In the genomic region with DNA sequence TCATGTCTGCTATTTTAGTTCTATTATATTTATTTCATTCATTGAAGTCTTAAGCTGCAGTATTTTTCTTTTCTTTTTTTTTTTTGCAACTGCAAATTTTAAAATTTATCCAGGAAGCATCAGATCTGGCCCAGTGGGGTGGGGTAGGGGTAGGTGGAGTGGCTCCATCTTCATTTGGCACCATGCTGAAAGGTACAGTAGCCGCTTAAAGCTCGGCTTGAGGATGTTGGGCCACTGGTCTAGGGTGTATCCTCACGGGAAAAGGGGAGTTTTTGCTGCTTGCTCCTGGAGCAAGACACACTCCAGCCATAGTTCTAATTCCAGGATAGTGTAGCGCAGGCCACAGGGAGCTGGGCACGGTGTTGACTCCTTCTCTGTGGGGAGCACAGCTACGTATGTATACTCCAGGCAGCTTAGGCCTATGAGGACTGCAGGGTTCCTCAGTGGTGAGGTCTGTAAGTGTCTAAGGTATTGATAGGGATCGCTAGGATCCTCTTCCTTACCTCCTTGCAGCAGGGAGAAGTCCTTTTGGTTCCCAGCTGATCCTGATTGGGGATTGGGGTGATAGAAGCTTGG, we compare ENCODE assay signal across 13 cellular contexts. TPM values are rescaled to one million over a fixed set of nuclear protein-coding genes. Genes with fewer than 3 reads are reported as not detected.
DNase-seq lines count a peak whose midpoint lies in the region; ATAC-seq, FAIRE-seq and TF ChIP-seq lines count a peak whose summit lies in the region.
"Had no signal": no experiment of that assay in that cellular context is flagged by ENCODE, and none has a peak within 500 bp of the region (broad histone marks: within the 10 kb centered on the region; RNA-seq: fewer than 3 reads in every experiment).

No MANE protein-coding gene starts in this region.

- WGBS in mesendoderm (ENCODE audit: extremely low coverage, insufficient coverage, low lambda C conversion rate), result no CpG with 5 or more reads among the region's 7 CpGs

- peaks cover 25% of the 10 kb centered on the region for H3F3A ChIP-seq in MM.1S (ENCODE audit: insufficient read depth, low read length)

- no peak overlapping the region for H2BK15ac ChIP-seq in mesendoderm (replicated peaks; ENCODE audit: low read depth)

- H3K4me1 ChIP-seq in MM.1S (ENCODE audit: low read length) (peaks cover 36% of the 10 kb centered on the region), mesendoderm (ENCODE audit: control insufficient read depth, low read depth, low read length) (peaks cover 4% of the 10 kb centered on the region)
- H3K4me1 ChIP-seq: Peyer's patch had no signal

- no peak overlapping the region for H2BK5ac ChIP-seq in mesendoderm (ENCODE audit: low read length)

- no peaks in the 10 kb centered on the region for H3K36me3 ChIP-seq in MM.1S (replicated peaks; ENCODE audit: insufficient read depth, low read length)
- no peaks in the 10 kb centered on the region for H3K36me3 ChIP-seq in mesendoderm (ENCODE audit: control insufficient read depth, insufficient read depth, low read length)
- H3K36me3 ChIP-seq: esophagus squamous epithelium, Peyer's patch had no signal

- peaks cover 9% of the 10 kb centered on the region for H3K79me1 ChIP-seq in mesendoderm (ENCODE audit: low read length)

- H3K23ac ChIP-seq in mesendoderm (ENCODE audit: low read length), result no peak overlapping the region

- DNase-seq in GM12892 (ENCODE audit: insufficient read length) (no peak), MM.1S (no peak), mesendoderm (peak; percentile 44), middle frontal gyrus (ENCODE audit: extremely low spot score, low spot score) (no peak), foreskin melanocyte (no peak)
- DNase-seq: activated effector memory CD4-positive, alpha-beta T cell treated with anti-CD3 and anti-CD28 coated beads, Interleukin-2, amount 50 U/mL, for 16 hours; esophagus squamous epithelium; Kasumi-1; NCI-H2171 treated with DMSO at 0.1 percent for 48 hours; Peyer's patch had no signal

- no peak overlapping the region for H4K5ac ChIP-seq in mesendoderm (ENCODE audit: low read length)

- peak; percentile 73 for FAIRE-seq in GM12892 (lab: Jason Lieb, UNC)
- FAIRE-seq: small intestine had no signal

- H3K79me2 ChIP-seq in MM.1S (ENCODE audit: low read length) (peaks cover 93% of the 10 kb centered on the region), mesendoderm (ENCODE audit: control insufficient read depth, insufficient read depth, low read length) (peaks cover 22% of the 10 kb centered on the region)

- H3K18ac ChIP-seq in mesendoderm (ENCODE audit: low read length), result no peak overlapping the region

- H4K20me1 ChIP-seq in MM.1S (ENCODE audit: insufficient read depth, low read length), result peaks cover 1% of the 10 kb centered on the region; the same call in 1 of the 2 replicates

- TF ChIP-seq POLR2A in GM12892 (IDR thresholded peaks at IDR 0.05; ENCODE audit: low read depth, low read length), result no peak

- peak; percentile 32 for ATAC-seq in GM19463 (IDR thresholded peaks at IDR 0.05; ENCODE audit: unreplicated experiment)
- no peak for ATAC-seq in HG03442 (IDR thresholded peaks at IDR 0.05; ENCODE audit: unreplicated experiment)

- TF ChIP-seq CTCF in MM.1S (IDR thresholded peaks at IDR 0.05; ENCODE audit: low read length), result no peak

- no peak overlapping the region for H4K8ac ChIP-seq in mesendoderm (ENCODE audit: low read depth, low read length)

- H3K27ac ChIP-seq in MM.1S (ENCODE audit: low read length) (peak overlapping the region; percentile 49; the same call in 1 of the 2 replicates), mesendoderm (ENCODE audit: low read depth, low read length) (no peak overlapping the region)
- H3K27ac ChIP-seq: esophagus squamous epithelium, Peyer's patch had no signal

- H3K4me2 ChIP-seq in MM.1S (ENCODE audit: low read depth, low read length) (peak overlapping the region; percentile 62), mesendoderm (ENCODE audit: low read length) (no peak overlapping the region)

- H3K56ac ChIP-seq in mesendoderm (ENCODE audit: low read length), result no peak overlapping the region

- H2AFZ ChIP-seq in MM.1S (ENCODE audit: low read length), result no peak overlapping the region

- H3K9me2 ChIP-seq in MM.1S (replicated peaks; ENCODE audit: insufficient read depth, low read length), result no peaks in the 10 kb centered on the region

- no peak overlapping the region for H2AK5ac ChIP-seq in mesendoderm (ENCODE audit: low read length)

- H3K9ac ChIP-seq in MM.1S (ENCODE audit: low read length), result no peak overlapping the region
- no peak overlapping the region for H3K9ac ChIP-seq in mesendoderm (ENCODE audit: low read length)

- no peak overlapping the region for H3K4ac ChIP-seq in mesendoderm (ENCODE audit: low read depth, low read length)

- H2BK120ac ChIP-seq in mesendoderm (ENCODE audit: low read depth, low read length), result no peak overlapping the region

- no peaks in the 10 kb centered on the region for H3K27me3 ChIP-seq in MM.1S (replicated peaks; ENCODE audit: insufficient read depth, low read length)
- H3K27me3 ChIP-seq in mesendoderm (ENCODE audit: insufficient read depth, low read length, poor library complexity), result no peaks in the 10 kb centered on the region
- H3K27me3 ChIP-seq: esophagus squamous epithelium, Peyer's patch had no signal

- H3K9me3 ChIP-seq in MM.1S (replicated peaks; ENCODE audit: insufficient read depth, low read length), result no peaks in the 10 kb centered on the region
- H3K9me3 ChIP-seq: esophagus squamous epithelium, Peyer's patch had no signal

- H3K4me3 ChIP-seq in MM.1S (ENCODE audit: low read length) (peak overlapping the region; percentile 7; the same call in 1 of the 2 replicates), mesendoderm (ENCODE audit: low read length) (no peak overlapping the region)
- H3K4me3 ChIP-seq: esophagus squamous epithelium, Peyer's patch had no signal

RNA-seq across cellular contexts. Expression of a gene that starts 22.7 kb away (rescaled TPM):
- polyA plus RNA-seq in GM12892 (2012; ENCODE audit: missing spikeins), result 23.4 TPM
- 39.6 TPM for polyA plus RNA-seq in mesendoderm (2013, experiment 1 of 2)
- 38.6 TPM for polyA plus RNA-seq in mesendoderm (2013, experiment 2 of 2)
